Comparison of ENCODE assay signal across 29 cellular contexts in genomic region chr5:174436805-174437204, GRCh38.
"Had no signal": no experiment of that assay in that cellular context is flagged by ENCODE, and none has a peak within 500 bp of the region (broad histone marks: within the 10 kb centered on the region; RNA-seq: fewer than 3 reads in every experiment).

No MANE protein-coding gene starts in this region.

- H3K4me1 ChIP-seq: heart right ventricle, left lung, pancreas, psoas muscle, sigmoid colon, stomach, thyroid gland, upper lobe of right lung had no signal

- H3K36me3 Mint-ChIP-seq: natural killer cell; stimulated activated naive B cell treated with anti-CD40 and anti-IgM and Interleukin-4, amounts not matched to agents 10 μg/mL and 1 μg/mL and 100 μg/mL, for 72 hours had no signal

- H3K4me3 ChIP-seq: heart right ventricle, left lung, lung, pancreas, psoas muscle, sigmoid colon, stomach, thyroid gland, upper lobe of right lung had no signal

- H3K9me3 ChIP-seq: heart right ventricle, left lung, neutrophil, pancreas, psoas muscle, sigmoid colon, stomach, thyroid gland, upper lobe of right lung had no signal

- H3K27me3 ChIP-seq: thyroid gland had no signal

- H3K36me3 ChIP-seq: heart right ventricle, left lung, neutrophil, pancreas, sigmoid colon, stomach, thyroid gland, upper lobe of right lung had no signal

- ATAC-seq: esophagus mucosa; heart right ventricle; left lung; natural killer cell; pancreas; psoas muscle; stimulated activated naive B cell treated with anti-CD40 and anti-IgM and Interleukin-4, amounts not matched to agents 10 μg/mL and 1 μg/mL and 100 μg/mL, for 72 hours; T-helper 17 cell; upper lobe of right lung had no signal

- H3K27ac ChIP-seq: heart right ventricle, left lung, neutrophil, pancreas, psoas muscle, sigmoid colon, stomach, thyroid gland, upper lobe of right lung had no signal

- H3K9me3 Mint-ChIP-seq: activated CD4-positive, alpha-beta T cell treated with anti-CD3 and anti-CD28 coated beads, Interleukin-2, amount 10 ng/mL, durations not matched to agents 24 days and 14 days; activated T-cell treated with anti-CD3 and anti-CD28 coated beads, Interleukin-2, amount 50 U/mL, for 24 hours had no signal

- H3K27ac Mint-ChIP-seq: activated CD4-positive, alpha-beta memory T cell treated with anti-CD3 and anti-CD28 coated beads, Interleukin-2, amount 10 ng/mL, durations not matched to agents 7 days and 5 days; activated CD4-positive, alpha-beta T cell treated with anti-CD3 and anti-CD28 coated beads, Interleukin-2, amount 10 ng/mL, durations not matched to agents 24 days and 14 days; activated T-cell treated with anti-CD3 and anti-CD28 coated beads, Interleukin-2, amount 50 U/mL, for 24 hours; natural killer cell; stimulated activated naive B cell treated with anti-CD40 and anti-IgM and Interleukin-4, amounts not matched to agents 10 μg/mL and 1 μg/mL and 100 μg/mL, for 72 hours; T-helper 17 cell had no signal

- DNase-seq: activated CD4-positive, alpha-beta memory T cell treated with anti-CD3 and anti-CD28 coated beads, Interleukin-2, amount 10 ng/mL, durations not matched to agents 7 days and 5 days; activated CD4-positive, alpha-beta T cell treated with anti-CD3 and anti-CD28 coated beads, Interleukin-2, amount 10 ng/mL, durations not matched to agents 24 days and 14 days; activated CD4-positive, CD25-positive, alpha-beta regulatory T cell treated with anti-CD3 and anti-CD28 coated beads, Interleukin-2, amount 50 U/mL, for 72 hours; activated CD8-positive, alpha-beta memory T cell treated with anti-CD3 and anti-CD28 coated beads, Interleukin-2, amount 50 U/mL, for 48 hours; activated gamma-delta T cell; activated naive CD4-positive, alpha-beta T cell treated with anti-CD3 and anti-CD28 coated beads, Interleukin-2, amount 50 U/mL, for 16 hours; activated T-cell treated with anti-CD3 and anti-CD28 coated beads, Interleukin-2, amount 50 U/mL, for 24 hours; amniotic stem cell; caudate nucleus; cortex of kidney; foreskin melanocyte; heart right ventricle; left lung; mesendoderm; natural killer cell; pancreas; psoas muscle; sigmoid colon; stimulated activated CD4-positive, alpha-beta T cell treated with anti-CD3 and anti-CD28 coated beads, Interleukin-15, amount 100 ng/mL, for 24 hours; stimulated activated CD4-positive, alpha-beta T cell treated with anti-CD3 and anti-CD28 coated beads, Interleukin-2, amount 100 ng/mL, for 24 hours; stimulated activated naive B cell treated with anti-CD40 and anti-IgM and Interleukin-4, amounts not matched to agents 10 μg/mL and 1 μg/mL and 100 μg/mL, for 72 hours; stomach; T-helper 17 cell; T1000; thyroid gland; upper lobe of right lung had no signal

- H3K4me1 Mint-ChIP-seq: activated CD4-positive, alpha-beta memory T cell treated with anti-CD3 and anti-CD28 coated beads, Interleukin-2, amount 10 ng/mL, durations not matched to agents 7 days and 5 days; activated CD4-positive, alpha-beta T cell treated with anti-CD3 and anti-CD28 coated beads, Interleukin-2, amount 10 ng/mL, durations not matched to agents 24 days and 14 days; natural killer cell; stimulated activated naive B cell treated with anti-CD40 and anti-IgM and Interleukin-4, amounts not matched to agents 10 μg/mL and 1 μg/mL and 100 μg/mL, for 72 hours; T-helper 17 cell had no signal

- H3K27me3 Mint-ChIP-seq: activated CD4-positive, alpha-beta memory T cell treated with anti-CD3 and anti-CD28 coated beads, Interleukin-2, amount 10 ng/mL, durations not matched to agents 7 days and 5 days; activated CD4-positive, alpha-beta T cell treated with anti-CD3 and anti-CD28 coated beads, Interleukin-2, amount 10 ng/mL, durations not matched to agents 24 days and 14 days had no signal

- H3K4me3 Mint-ChIP-seq: activated CD4-positive, alpha-beta memory T cell treated with anti-CD3 and anti-CD28 coated beads, Interleukin-2, amount 10 ng/mL, durations not matched to agents 7 days and 5 days; activated CD4-positive, alpha-beta T cell treated with anti-CD3 and anti-CD28 coated beads, Interleukin-2, amount 10 ng/mL, durations not matched to agents 24 days and 14 days; activated T-cell treated with anti-CD3 and anti-CD28 coated beads, Interleukin-2, amount 50 U/mL, for 24 hours; natural killer cell; stimulated activated naive B cell treated with anti-CD40 and anti-IgM and Interleukin-4, amounts not matched to agents 10 μg/mL and 1 μg/mL and 100 μg/mL, for 72 hours; T-helper 17 cell had no signal
